ENCODE assay signal across 17 cellular contexts in genomic region chr9:8348756-8349155, GRCh38.
A peak's percentile ranks its signal among the peaks of the same experiment; 100 is the strongest.
DNase-seq lines count a peak whose midpoint lies in the region; TF ChIP-seq lines count a peak whose summit lies in the region.
"Had no signal": no experiment of that assay in that cellular context is flagged by ENCODE, and none has a peak within 500 bp of the region (broad histone marks: within the 10 kb centered on the region; RNA-seq: fewer than 3 reads in every experiment).

No MANE protein-coding gene starts in this region.

- no peaks in the 10 kb centered on the region for H3K9me3 Mint-ChIP-seq in Caco-2 (ENCODE audit: unreplicated experiment)
- no peaks in the 10 kb centered on the region for H3K9me3 Mint-ChIP-seq in nephron
- H3K9me3 Mint-ChIP-seq: GM23338 had no signal

- H3K4me1 ChIP-seq in Caco-2 = peaks cover 6% of the 10 kb centered on the region; the same call in 1 of the 2 replicates
- H3K4me1 ChIP-seq: BE2C had no signal

- no peaks in the 10 kb centered on the region for H3K9me3 ChIP-seq in Caco-2
- H3K9me3 ChIP-seq: BE2C had no signal

- H3K4me3 ChIP-seq in Caco-2 (ENCODE audit: low read depth, low read length) (no peak overlapping the region), lower leg skin (ENCODE audit: low read depth, poor library complexity, severe bottlenecking) (no peak overlapping the region)
- H3K4me3 ChIP-seq: GM23338 had no signal

- no peak overlapping the region for H3K4me3 Mint-ChIP-seq in Caco-2 (ENCODE audit: unreplicated experiment)
- no peak overlapping the region for H3K4me3 Mint-ChIP-seq in nephron
- H3K4me3 Mint-ChIP-seq: CD4-positive, CD25-positive, alpha-beta regulatory T cell; CD8-positive, alpha-beta memory T cell; GM23338 had no signal

- TF ChIP-seq CTCF in Caco-2 (IDR thresholded peaks at IDR 0.05; ENCODE audit: insufficient read depth in 1 of 2, low read depth in 1 of 2, low read length in 1 of 2, severe bottlenecking in 1 of 2, unreplicated experiment in 1 of 2) (no peak), nephron (IDR thresholded peaks at IDR 0.05; ENCODE audit: unreplicated experiment in 3 of 3) (no peak), lower leg skin (IDR thresholded peaks at IDR 0.05) (no peak)

- H3K36me3 Mint-ChIP-seq in Caco-2 (ENCODE audit: insufficient read depth, unreplicated experiment) = no peaks in the 10 kb centered on the region
- H3K36me3 Mint-ChIP-seq in nephron (ENCODE audit: low read depth) = peaks cover 34% of the 10 kb centered on the region
- H3K36me3 Mint-ChIP-seq: CD4-positive, CD25-positive, alpha-beta regulatory T cell; CD8-positive, alpha-beta memory T cell had no signal

- H3K27me3 Mint-ChIP-seq in Caco-2 (ENCODE audit: insufficient read depth, unreplicated experiment) (no peaks in the 10 kb centered on the region), nephron (ENCODE audit: low read depth) (no peaks in the 10 kb centered on the region)
- H3K27me3 Mint-ChIP-seq: CD4-positive, CD25-positive, alpha-beta regulatory T cell; CD8-positive, alpha-beta memory T cell had no signal

- H3K27me3 ChIP-seq in Caco-2 (replicated peaks; ENCODE audit: control insufficient read depth, insufficient read depth, low read length) = no peaks in the 10 kb centered on the region
- H3K27me3 ChIP-seq: BE2C had no signal

- CTCF ChIA-PET in Caco-2 (lab: Charles Lee) = no interaction called here

- DNase-seq in Caco-2 = no peak
- DNase-seq in globus pallidus (ENCODE audit: low spot score) = peak; percentile 63
- DNase-seq in superior temporal gyrus (ENCODE audit: extremely low spot score) = peak; percentile 61
- no peak for DNase-seq in AML-193 (lab: John Stamatoyannopoulos, UW)
- DNase-seq in GM19240 (ENCODE audit: insufficient read length, low spot score) = no peak
- DNase-seq in lower leg skin (ENCODE audit: low spot score in 2 of 2) = no peak
- no peak for DNase-seq in SKM-1 treated with dmso at 0.1 percent for 144 hours (lab: John Stamatoyannopoulos, UW; ENCODE audit: unreplicated experiment)
- DNase-seq: 8988T; BE2C; C1 segment of cervical spinal cord; CD4-positive, CD25-positive, alpha-beta regulatory T cell; CD8-positive, alpha-beta memory T cell; COR-L47; HCEC 1CT; IMR-90 had no signal

- no TSS peak for BruUV-seq in Caco-2 (replicated peaks; lab: Mats Ljungman, UMichigan)

- TF ChIP-seq POLR2A in lower leg skin (IDR thresholded peaks at IDR 0.05) = no peak

- H3K27ac Mint-ChIP-seq in Caco-2 (ENCODE audit: unreplicated experiment) (peak overlapping the region; percentile 49), nephron (peak overlapping the region in 2 of 3 experiments; percentile 28 to 89)
- H3K27ac Mint-ChIP-seq: CD4-positive, CD25-positive, alpha-beta regulatory T cell; CD8-positive, alpha-beta memory T cell had no signal

- intact Hi-C loops in Caco-2 (cut with micrococcal nuclease; ENCODE audit: unreplicated experiment) (no loop called here), lower leg skin (cut with DNase I; ENCODE audit: low total_unique reads) (no loop called here)

- POLR2A ChIA-PET in Caco-2 (lab: Charles Lee) = no interaction called here

- no peaks in the 10 kb centered on the region for H3K36me3 ChIP-seq in Caco-2 (ENCODE audit: control insufficient read depth, insufficient read depth, low read length)
- H3K36me3 ChIP-seq: BE2C had no signal

- 64 to 73% methylated on average over 4 of the region's 4 CpGs for WGBS in lower leg skin, 2 donors

- H3K4me1 Mint-ChIP-seq in Caco-2 (ENCODE audit: low read depth, unreplicated experiment) (no peaks in the 10 kb centered on the region), nephron (peaks cover 24% of the 10 kb centered on the region)
- H3K4me1 Mint-ChIP-seq: CD8-positive, alpha-beta memory T cell; GM23338 had no signal

Comparison
In these comparisons a context has a peak if more than half of its experiments do, and no peak if none do; other contexts are left out.
1. DNase-seq: peak in globus pallidus (single experiment) and superior temporal gyrus (single experiment); none in Caco-2 (0 of 2), AML-193 (0 of 2), GM19240 (single experiment), lower leg skin (0 of 2) and SKM-1 treated with dmso at 0.1 percent for 144 hours (single experiment).